ENCODE assay signal across 22 cellular contexts in the genomic region with DNA sequence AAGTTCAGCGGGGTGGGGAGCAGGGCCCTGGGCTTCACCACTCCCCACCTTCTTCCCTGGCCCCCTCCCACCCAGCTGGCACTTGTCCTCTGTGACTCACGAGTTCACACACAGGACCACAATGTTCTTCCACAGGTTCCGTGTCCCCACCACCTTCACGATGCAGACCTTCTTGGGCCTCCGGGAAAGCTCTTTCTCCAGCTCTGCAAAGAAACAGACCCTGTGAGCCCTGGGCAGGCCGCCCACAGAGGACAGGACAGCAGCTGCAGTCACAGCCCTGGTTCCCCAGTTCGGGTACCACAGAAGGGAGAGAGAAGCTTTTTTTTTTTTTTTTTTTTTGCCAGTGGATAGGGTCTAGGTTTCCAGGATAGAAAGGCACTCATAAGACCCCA. TPM values are rescaled to one million over a fixed set of nuclear protein-coding genes. Genes with fewer than 3 reads are reported as not detected.
DNase-seq lines count a peak whose midpoint lies in the region; ATAC-seq and TF ChIP-seq lines count a peak whose summit lies in the region.
"Had no signal": no experiment of that assay in that cellular context is flagged by ENCODE, and none has a peak within 500 bp of the region (broad histone marks: within the 10 kb centered on the region; RNA-seq: fewer than 3 reads in every experiment).

No MANE protein-coding gene starts in this region.

- no peak overlapping the region for H4K5ac ChIP-seq in IMR-90 (ENCODE audit: low read depth, low read length)

- POLR2A ChIA-PET in IMR-90 (lab: Charles Lee; ENCODE audit: unreplicated experiment): no interaction called here

- H3K56ac ChIP-seq in IMR-90 (ENCODE audit: extremely low read depth, insufficient read depth, low read length): no peak overlapping the region

- H2AK5ac ChIP-seq in IMR-90 (ENCODE audit: low read depth, low read length): no peak overlapping the region

- no peak for TF ChIP-seq POLR2A in IMR-90 (IDR thresholded peaks at IDR 0.05; ENCODE audit: low read depth, low read length)
- TF ChIP-seq POLR2A in uterus (IDR thresholded peaks at IDR 0.05): no peak

- no peaks in the 10 kb centered on the region for H3K4me1 Mint-ChIP-seq in endodermal cell

- no peak overlapping the region for H3K27ac Mint-ChIP-seq in endodermal cell
- H3K27ac Mint-ChIP-seq: GM23338 had no signal

- H2BK15ac ChIP-seq in IMR-90 (ENCODE audit: low read depth, low read length): no peak overlapping the region

- peak overlapping the region in 2 of 11 experiments; percentile 1 to 29; a peak in 1 of 22 replicates for H3K27ac ChIP-seq in BLaER1 treated with 17β-estradiol and CSF1 and Interleukin-3, amounts not matched to agents 10 nM and 100 nM
- H3K27ac ChIP-seq in IMR-90 (ENCODE audit: insufficient read depth, low read length) (no peak overlapping the region), endodermal cell (ENCODE audit: low read depth, low read length) (no peak overlapping the region), osteoblast (ENCODE audit: low read depth, low read length) (no peak overlapping the region), uterus (no peak overlapping the region)

- dilution Hi-C loops in IMR-90 (cut with HindIII; ENCODE audit: low sequenced_read_pairs, unreplicated experiment): no loop called here

- no peaks in the 10 kb centered on the region for H3K36me3 Mint-ChIP-seq in endodermal cell (ENCODE audit: low read depth)

- no peak overlapping the region for H3K18ac ChIP-seq in IMR-90 (ENCODE audit: low read depth, low read length)

- intact Hi-C loops in IMR-90 (cut with micrococcal nuclease) (no loop called here), uterus (cut with DNase I; ENCODE audit: low total_unique reads) (loop anchor here (10.0 kb wide), 1 partner anchor 165 kb away; the partner anchor contains the start of gene SLC22A23)

- no peaks in the 10 kb centered on the region for H3K79me1 ChIP-seq in IMR-90 (ENCODE audit: low read depth in 1 of 2, low read length in 2 of 2)

- no peak overlapping the region for H2BK5ac ChIP-seq in IMR-90 (ENCODE audit: low read depth, low read length, poor library complexity, severe bottlenecking)

- H2BK20ac ChIP-seq in IMR-90 (ENCODE audit: low read depth, low read length): no peak overlapping the region

- no peak for ATAC-seq in IMR-90 (ENCODE audit: low read depth)
- ATAC-seq: GM12878, GM23338, HCT116, Right ventricle myocardium inferior had no signal

- no peak overlapping the region for H3K4me3 Mint-ChIP-seq in endodermal cell
- H3K4me3 Mint-ChIP-seq: CD4-positive, alpha-beta memory T cell; GM23338; IgD-negative memory B cell had no signal

- no peaks in the 10 kb centered on the region for H3K79me2 ChIP-seq in osteoblast (ENCODE audit: insufficient read depth, low read length)

- H2BK120ac ChIP-seq in IMR-90 (ENCODE audit: low read depth, low read length): no peak overlapping the region; the same call in 1 of the 2 replicates

- in situ Hi-C loops in IMR-90 (cut with MboI; ENCODE audit: low sequenced_read_pairs): no loop called here

- CTCF ChIA-PET in IMR-90 (lab: Yijun Ruan, JAX): no interaction called here

- no peaks in the 10 kb centered on the region for H3K9me3 ChIP-seq in BLaER1 treated with 17β-estradiol and CSF1 and Interleukin-3, amounts not matched to agents 10 nM and 100 nM (replicated peaks in 1 of 11)
- H3K9me3 ChIP-seq in IMR-90 (ENCODE audit: control insufficient read depth, insufficient read depth, low read length): no peaks in the 10 kb centered on the region
- H3K9me3 ChIP-seq in endodermal cell (ENCODE audit: control insufficient read depth, low read length): no peaks in the 10 kb centered on the region
- no peaks in the 10 kb centered on the region for H3K9me3 ChIP-seq in osteoblast (ENCODE audit: low read depth, low read length)
- H3K9me3 ChIP-seq in uterus: no peaks in the 10 kb centered on the region
- H3K9me3 ChIP-seq: Caco-2 had no signal

- H3K4me3 ChIP-seq in BLaER1 treated with 17β-estradiol and CSF1 and Interleukin-3, amounts not matched to agents 10 nM and 100 nM: no peak overlapping the region
- no peak overlapping the region for H3K4me3 ChIP-seq in IMR-90 (ENCODE audit: insufficient read depth, low read depth, low read length)
- no peak overlapping the region for H3K4me3 ChIP-seq in endodermal cell (ENCODE audit: low read length)
- no peak overlapping the region for H3K4me3 ChIP-seq in osteoblast (ENCODE audit: insufficient read depth, low read length)
- no peak overlapping the region for H3K4me3 ChIP-seq in uterus
- H3K4me3 ChIP-seq: GM12878, GM23338 had no signal

- H3K27me3 ChIP-seq in BLaER1 treated with 17β-estradiol and CSF1 and Interleukin-3, amounts not matched to agents 10 nM and 100 nM: no peaks in the 10 kb centered on the region
- peaks cover 5% of the 10 kb centered on the region; the same call in 1 of the 2 replicates for H3K27me3 ChIP-seq in IMR-90 (ENCODE audit: control insufficient read depth, insufficient read depth, low read length)
- H3K27me3 ChIP-seq in endodermal cell (ENCODE audit: control insufficient read depth, insufficient read depth, low read length, poor library complexity, severe bottlenecking): no peaks in the 10 kb centered on the region
- no peaks in the 10 kb centered on the region for H3K27me3 ChIP-seq in osteoblast (ENCODE audit: insufficient read depth, low read length)
- no peaks in the 10 kb centered on the region for H3K27me3 ChIP-seq in uterus

- H2AK9ac ChIP-seq in IMR-90 (replicated peaks; ENCODE audit: low read depth, low read length, poor library complexity): peak overlapping the region; percentile 18

- no peaks in the 10 kb centered on the region for H3K27me3 Mint-ChIP-seq in endodermal cell (ENCODE audit: insufficient read depth)
- H3K27me3 Mint-ChIP-seq: CD4-positive, alpha-beta memory T cell; IgD-negative memory B cell had no signal

- peak overlapping the region; percentile 40 to 82 (median 61); a peak in 19 of 22 replicates for H3K4me2 ChIP-seq in BLaER1 treated with 17β-estradiol and CSF1 and Interleukin-3, amounts not matched to agents 10 nM and 100 nM
- H3K4me2 ChIP-seq in IMR-90 (ENCODE audit: low read depth, low read length) (no peak overlapping the region), osteoblast (ENCODE audit: insufficient read depth, low read length) (no peak overlapping the region)
- H3K4me2 ChIP-seq: GM23338 had no signal

- TF ChIP-seq RAD21 in IMR-90 (IDR thresholded peaks at IDR 0.05; ENCODE audit: low read length): no peak

- H2AFZ ChIP-seq in IMR-90 (replicated peaks; ENCODE audit: low read length, poor library complexity): peak overlapping the region; percentile 6
- no peak overlapping the region for H2AFZ ChIP-seq in osteoblast (ENCODE audit: low read length)
- H2AFZ ChIP-seq: GM23338 had no signal

- H3K4ac ChIP-seq in IMR-90 (ENCODE audit: low read depth, low read length): no peak overlapping the region

- WGBS in IMR-90 (ENCODE audit: extremely low coverage in 2 of 2, insufficient read length in 1 of 2), 2 experiments: no CpG with 5 or more reads among the region's 7 CpGs
- 95% methylated on average over 3 to 7 of the region's 7 CpGs for WGBS in endodermal cell (ENCODE audit: insufficient coverage in 1 of 2, insufficient read length in 1 of 2), 2 experiments

- no peaks in the 10 kb centered on the region for H3K9me3 Mint-ChIP-seq in endodermal cell
- H3K9me3 Mint-ChIP-seq: CD4-positive, alpha-beta memory T cell; GM23338; IgD-negative memory B cell had no signal

- peaks cover 18 to 28% (median 25%) of the 10 kb centered on the region in 10 experiments for H3K4me1 ChIP-seq in BLaER1 treated with 17β-estradiol and CSF1 and Interleukin-3, amounts not matched to agents 10 nM and 100 nM
- H3K4me1 ChIP-seq in IMR-90 (ENCODE audit: control insufficient read depth, insufficient read depth, low read length): no peaks in the 10 kb centered on the region
- no peaks in the 10 kb centered on the region for H3K4me1 ChIP-seq in endodermal cell (ENCODE audit: control insufficient read depth, insufficient read depth, low read length)
- peaks cover 3% of the 10 kb centered on the region for H3K4me1 ChIP-seq in osteoblast (ENCODE audit: insufficient read depth, low read length)
- H3K4me1 ChIP-seq in uterus: no peaks in the 10 kb centered on the region
- H3K4me1 ChIP-seq: Caco-2 had no signal

- peaks cover 0 to 13% (median 0%) of the 10 kb centered on the region in 11 experiments; a peak in 7 of 22 replicates for H4K20me1 ChIP-seq in BLaER1 treated with 17β-estradiol and CSF1 and Interleukin-3, amounts not matched to agents 10 nM and 100 nM
- H4K20me1 ChIP-seq in IMR-90 (ENCODE audit: insufficient read depth, low read length): no peaks in the 10 kb centered on the region
- H4K20me1 ChIP-seq in osteoblast (ENCODE audit: insufficient read depth, low read length): no peaks in the 10 kb centered on the region

- H3K36me3 ChIP-seq in BLaER1 treated with 17β-estradiol and CSF1 and Interleukin-3, amounts not matched to agents 10 nM and 100 nM: peaks cover 0 to 12% (median 0%) of the 10 kb centered on the region in 11 experiments; a peak in 5 of 22 replicates
- H3K36me3 ChIP-seq in IMR-90 (ENCODE audit: control insufficient read depth, insufficient read depth, low read length): no peaks in the 10 kb centered on the region
- no peaks in the 10 kb centered on the region for H3K36me3 ChIP-seq in endodermal cell (ENCODE audit: control insufficient read depth, insufficient read depth, low read length)
- peaks cover 5% of the 10 kb centered on the region for H3K36me3 ChIP-seq in osteoblast (ENCODE audit: insufficient read depth, low read length)
- H3K36me3 ChIP-seq in uterus: no peaks in the 10 kb centered on the region

- BruUV-seq in IMR-90 (replicated peaks; lab: Mats Ljungman, UMichigan): no TSS peak

- peak overlapping the region in 3 of 11 experiments; percentile 37 to 50 (median 45); a peak in 2 of 22 replicates for H3K9ac ChIP-seq in BLaER1 treated with 17β-estradiol and CSF1 and Interleukin-3, amounts not matched to agents 10 nM and 100 nM
- H3K9ac ChIP-seq in IMR-90 (ENCODE audit: low read depth, low read length) (no peak overlapping the region), endodermal cell (ENCODE audit: extremely low read depth, low read length, poor library complexity, severe bottlenecking) (no peak overlapping the region)

- TF ChIP-seq CTCF in IMR-90 (conservative IDR thresholded peaks at IDR 0.05; ENCODE audit: low read depth, low read length) (no peak), endodermal cell (conservative IDR thresholded peaks at IDR 0.05) (no peak), osteoblast (IDR thresholded peaks at IDR 0.05; ENCODE audit: extremely low read depth, low read depth, low read length) (no peak), uterus (IDR thresholded peaks at IDR 0.05) (no peak)

- no peak for DNase-seq in IMR-90
- DNase-seq in endodermal cell: peak; percentile 32
- peak; percentile 15 for DNase-seq in osteoblast (ENCODE audit: insufficient read length, low spot score, missing footprints)
- no peak for DNase-seq in DMS 273 treated with DMSO at 0.1 percent for 48 hours (lab: John Stamatoyannopoulos, UW)
- no peak for DNase-seq in GM19240 (ENCODE audit: insufficient read length, low spot score)
- no peak for DNase-seq in uterus
- DNase-seq: Caco-2; CD4-positive, alpha-beta memory T cell; DND-41; NCI-H1105; NCI-H146; NCI-H2029; NCI-H226; NCI-H524; NCI-H774; NK-92 treated with Interleukin-12 subunit alpha and Interleukin-12 subunit beta, amount 100 ng/mL, for 24 hours had no signal

- no peak overlapping the region for H3K23ac ChIP-seq in IMR-90 (ENCODE audit: low read depth, low read length)

- H3K14ac ChIP-seq in IMR-90 (replicated peaks; ENCODE audit: low read depth, low read length): no peak overlapping the region

- no peak overlapping the region for H4K91ac ChIP-seq in IMR-90 (ENCODE audit: insufficient read depth, low read depth, low read length)

- H4K8ac ChIP-seq in IMR-90 (ENCODE audit: low read depth in 2 of 2, low read length in 2 of 2): no peak overlapping the region

- H3K9me1 ChIP-seq in IMR-90 (ENCODE audit: insufficient read depth, low read length): no peaks in the 10 kb centered on the region

RNA-seq across cellular contexts. Expression of gene PSMG4, which starts 30.9 kb away (rescaled TPM):
- total RNA-seq in IMR-90 (2012; rRNA removed): 5.6 and 6.7 TPM in 2 replicates
- 13.4 and 17.7 TPM in 2 replicates for polyA plus RNA-seq in IMR-90 (2012; rRNA removed)
- 34.8 and 53.3 TPM in 2 replicates for polyA plus RNA-seq in IMR-90 (2012; cell fraction: cytosol; rRNA removed)
- 16.6 and 24.3 TPM in 2 replicates for polyA plus RNA-seq in IMR-90 (2012; cell fraction: nucleus; rRNA removed; ENCODE audit: low replicate concordance)
- total RNA-seq in endodermal cell: 10 to 100 TPM; 16.0 to 21.5 TPM
- 18.5 TPM for polyA plus RNA-seq in endodermal cell (2013, experiment 1 of 2)
- polyA plus RNA-seq in endodermal cell (2013, experiment 2 of 2): 18.2 TPM
- 19.4 and 24.6 TPM in 2 replicates for total RNA-seq in osteoblast
- 10 to 100 TPM; 13.1 to 49.4 (median 28.0) TPM for total RNA-seq in uterus

Comparison
In these comparisons a context has a peak if more than half of its experiments do, and no peak if none do; other contexts are left out.
1. H3K4me2 ChIP-seq: peak in BLaER1 treated with 17β-estradiol and CSF1 and Interleukin-3, amounts not matched to agents 10 nM and 100 nM (11 of 11); none in IMR-90 (single experiment) and osteoblast (single experiment).
2. DNase-seq: peak in endodermal cell (single experiment) and osteoblast (single experiment); none in IMR-90 (single experiment), DMS 273 treated with DMSO at 0.1 percent for 48 hours (single experiment), GM19240 (single experiment) and uterus (0 of 2).